10 cellular contexts compared by ENCODE assay signal in genomic region chr2:105391058-105391627, GRCh38. TPM values are rescaled to one million over a fixed set of nuclear protein-coding genes. Genes with fewer than 3 reads are reported as not detected.
DNase-seq lines count a peak whose midpoint lies in the region; ATAC-seq and TF ChIP-seq lines count a peak whose summit lies in the region.
"Had no signal": no experiment of that assay in that cellular context is flagged by ENCODE, and none has a peak within 500 bp of the region (broad histone marks: within the 10 kb centered on the region; RNA-seq: fewer than 3 reads in every experiment).

No MANE protein-coding gene starts in this region.

- intact Hi-C loops in left ventricle myocardium superior (cut with micrococcal nuclease): no loop called here
- intact Hi-C loops in sciatic nerve (cut with DNase I): no loop called here

- H3K4me2 ChIP-seq in smooth muscle cell: no peak overlapping the region

- 90% methylated on average over 5 of the region's 5 CpGs for WGBS in smooth muscle cell (ENCODE audit: low lambda C conversion rate)

- H3F3A ChIP-seq in smooth muscle cell (ENCODE audit: low read depth): peaks cover 7% of the 10 kb centered on the region

- H2AFZ ChIP-seq in smooth muscle cell (ENCODE audit: low read depth): no peak overlapping the region

- peaks cover 2% of the 10 kb centered on the region for H3K36me3 ChIP-seq in smooth muscle cell (ENCODE audit: low read depth)

- peak overlapping the region; percentile 40 for H3K27ac ChIP-seq in smooth muscle cell (ENCODE audit: low read depth)

- H3K4me3 ChIP-seq in smooth muscle cell: no peak overlapping the region

- H3K9ac ChIP-seq in smooth muscle cell (ENCODE audit: low read depth): no peak overlapping the region

- no peaks in the 10 kb centered on the region for H3K9me3 ChIP-seq in smooth muscle cell (replicated peaks; ENCODE audit: low read depth)

- peaks cover 100% of the 10 kb centered on the region for H4K20me1 ChIP-seq in smooth muscle cell (ENCODE audit: low read depth)

- ATAC-seq in left ventricle myocardium superior: peak; percentile 2
- no peak for ATAC-seq in sciatic nerve
- ATAC-seq in HG02623 (IDR thresholded peaks at IDR 0.05; ENCODE audit: unreplicated experiment): no peak

- DNase-seq in HS-5 (ENCODE audit: low read depth) (peak; percentile 47), amniotic epithelial cell (ENCODE audit: low read depth) (peak; percentile 86), left ventricle myocardium superior (no peak), smooth muscle cell (lab: John Stamatoyannopoulos, UW; ENCODE audit: unreplicated experiment) (no peak), sciatic nerve (ENCODE audit: low spot score) (no peak), GM20000 (ENCODE audit: low spot score) (no peak)
- DNase-seq: COR-L47, NCI-H2107, OCI-M1 had no signal

- H3K79me2 ChIP-seq in smooth muscle cell (ENCODE audit: low read depth): peaks cover 95% of the 10 kb centered on the region

- no peaks in the 10 kb centered on the region for H3K27me3 ChIP-seq in smooth muscle cell (ENCODE audit: low read depth)

- no peak for TF ChIP-seq CTCF in smooth muscle cell (IDR thresholded peaks at IDR 0.05; ENCODE audit: borderline replicate concordance, insufficient read depth, poor library complexity, severe bottlenecking)
- no peak for TF ChIP-seq CTCF in GM20000 (IDR thresholded peaks at IDR 0.05; ENCODE audit: extremely low read depth, missing control alignments)

- H3K4me1 ChIP-seq in smooth muscle cell (ENCODE audit: low read depth): peaks cover 7% of the 10 kb centered on the region

RNA-seq across cellular contexts. Expression of gene FHL2, which starts 7.7 kb away (rescaled TPM):
- total RNA-seq in left ventricle myocardium superior (1,772 TPM), smooth muscle cell (67.6 and 98.0 TPM in 2 replicates), sciatic nerve (208 TPM)
- 64.1 and 82.8 TPM in 2 replicates for polyA plus RNA-seq in smooth muscle cell

RNA-seq across cellular contexts. Expression of gene C2orf49, which starts 53.8 kb away (rescaled TPM):
- total RNA-seq in left ventricle myocardium superior (18.6 TPM), smooth muscle cell (23.2 and 37.7 TPM in 2 replicates), sciatic nerve (30.6 TPM)
- polyA plus RNA-seq in smooth muscle cell: 17.9 and 18.8 TPM in 2 replicates

Comparison
In these comparisons a context has a peak if more than half of its experiments do, and no peak if none do; other contexts are left out.
1. DNase-seq: peak in HS-5 (single experiment) and amniotic epithelial cell (single experiment); none in left ventricle myocardium superior (single experiment), smooth muscle cell (single experiment), sciatic nerve (single experiment) and GM20000 (single experiment).